In the genomic region with DNA sequence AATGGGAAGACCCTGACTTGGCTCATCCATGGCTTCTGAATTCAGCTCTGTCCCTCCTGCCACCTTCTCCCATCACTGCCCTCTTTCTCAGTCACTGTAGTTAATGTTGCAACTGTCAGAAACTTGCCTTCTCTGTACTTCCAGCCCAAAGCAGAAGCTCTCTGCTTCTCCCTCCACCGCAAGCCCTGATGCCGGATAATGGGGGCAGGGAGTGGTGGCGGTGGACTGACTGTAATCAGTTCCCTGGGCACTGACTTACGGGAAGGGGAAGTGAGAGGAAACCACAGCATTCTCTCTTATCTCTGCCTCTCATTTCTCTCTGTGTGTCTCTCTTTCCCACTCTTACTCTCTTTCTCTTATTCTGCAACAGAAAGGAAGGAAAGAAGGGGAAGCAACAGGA, we compare ENCODE assay signal across 8 cellular contexts. TPM values are rescaled to one million over a fixed set of nuclear protein-coding genes. Genes with fewer than 3 reads are reported as not detected.
A peak's percentile ranks its signal among the peaks of the same experiment; 100 is the strongest.
DNase-seq lines count a peak whose midpoint lies in the region; ATAC-seq and TF ChIP-seq lines count a peak whose summit lies in the region.

No MANE protein-coding gene starts in this region.

- no peak overlapping the region for H3K4me3 ChIP-seq in gastroesophageal sphincter
- H3K4me3 ChIP-seq in PC-3 (ENCODE audit: low read length): no peak overlapping the region

- H3K4me2 ChIP-seq in PC-3 (ENCODE audit: low read length): no peak overlapping the region

- H3F3A ChIP-seq in PC-3 (ENCODE audit: low read length, unreplicated experiment): peaks cover 4% of the 10 kb centered on the region

- H3K27me3 ChIP-seq in gastroesophageal sphincter: no peaks in the 10 kb centered on the region
- no peaks in the 10 kb centered on the region for H3K27me3 ChIP-seq in PC-3 (ENCODE audit: low read length)

- peak; percentile 49 for ATAC-seq in GM19397 (IDR thresholded peaks at IDR 0.05; ENCODE audit: unreplicated experiment)
- ATAC-seq in HG03196 (IDR thresholded peaks at IDR 0.05; ENCODE audit: unreplicated experiment): peak; percentile 73
- ATAC-seq in gastroesophageal sphincter: peak; percentile 31
- ATAC-seq in PC-3: no peak

- no peak for TF ChIP-seq EP300 in gastroesophageal sphincter (IDR thresholded peaks at IDR 0.05)

- H3K9me3 ChIP-seq in gastroesophageal sphincter: no peaks in the 10 kb centered on the region
- no peaks in the 10 kb centered on the region for H3K9me3 ChIP-seq in PC-3 (ENCODE audit: low read length)

- no TSS peak for BruUV-seq in PC-3 (replicated peaks; lab: Mats Ljungman, UMichigan)

- no peak for TF ChIP-seq POLR2A in gastroesophageal sphincter (IDR thresholded peaks at IDR 0.05)

- CTCF ChIA-PET in PC-3 (lab: Charles Lee): no interaction called here

- 51% methylated on average over 4 of the region's 4 CpGs; no CpG with 5 or more reads in 1 of the 2 donors for WGBS in gastroesophageal sphincter (ENCODE audit: low coverage in 1 of 2), 2 donors

- POLR2A ChIA-PET in PC-3 (lab: Charles Lee; ENCODE audit: unreplicated experiment): interaction anchor here (0.6 kb wide), 1 partner anchor 114 kb away, joined by 3 read pairs; no protein-coding TSS in a partner anchor

- H4K20me1 ChIP-seq in PC-3 (ENCODE audit: low read length): no peaks in the 10 kb centered on the region

- peak; percentile 59 to 65 for DNase-seq in activated CD4-positive, alpha-beta T cell treated with anti-CD3 and anti-CD28 coated beads for 4 hours
- peak; percentile 61 for DNase-seq in stimulated activated CD4-positive, alpha-beta T cell treated with anti-CD3 and anti-CD28 coated beads, Interleukin-2, amount 100 ng/mL, for 4 hours (ENCODE audit: low read depth)
- DNase-seq in PC-3 (no peak), NCI-H146 treated with DMSO at 0.1 percent for 48 hours (lab: John Stamatoyannopoulos, UW; ENCODE audit: unreplicated experiment) (no peak), NCI-H2029 treated with DMSO at 0.1 percent for 48 hours (lab: John Stamatoyannopoulos, UW) (no peak)

- peak overlapping the region in 3 of 4 donors; percentile 6 to 38 (median 19) for H3K27ac ChIP-seq in gastroesophageal sphincter
- no peak overlapping the region for H3K27ac ChIP-seq in PC-3 (ENCODE audit: low read length)

- H2AFZ ChIP-seq in PC-3 (ENCODE audit: low read length): no peak overlapping the region

- H3K36me3 ChIP-seq in gastroesophageal sphincter: peaks cover 0 to 29% of the 10 kb centered on the region in 2 donors
- H3K36me3 ChIP-seq in PC-3 (ENCODE audit: low read depth, low read length): no peaks in the 10 kb centered on the region

- no peaks in the 10 kb centered on the region for H3K79me2 ChIP-seq in PC-3 (ENCODE audit: low read length)

- H3K4me1 ChIP-seq in gastroesophageal sphincter (peaks cover 8 to 50% (median 11%) of the 10 kb centered on the region in 3 donors), PC-3 (ENCODE audit: insufficient read depth, low read length) (peaks cover 16% of the 10 kb centered on the region)

- H3K9ac ChIP-seq in PC-3 (ENCODE audit: low read length): no peak overlapping the region

- TF ChIP-seq CTCF in gastroesophageal sphincter (IDR thresholded peaks at IDR 0.05) (no peak), PC-3 (conservative IDR thresholded peaks at IDR 0.05; ENCODE audit: low read depth, low read length) (no peak)

- no peaks in the 10 kb centered on the region for H3K9me2 ChIP-seq in PC-3 (replicated peaks; ENCODE audit: low read length)

- intact Hi-C loops in PC-3 (cut with micrococcal nuclease): no loop called here

RNA-seq across cellular contexts. Expression of gene TNFSF10, which starts 10.9 kb away (rescaled TPM):
- 10 to 100 TPM; 21.5 to 32.3 (median 27.1) TPM for total RNA-seq in gastroesophageal sphincter
- total RNA-seq in PC-3 (2014; rRNA removed): 0.58 and 1.2 TPM in 2 replicates

Comparison
In these comparisons a context has a peak if more than half of its experiments do, and no peak if none do; other contexts are left out.
1. DNase-seq: peak in activated CD4-positive, alpha-beta T cell treated with anti-CD3 and anti-CD28 coated beads for 4 hours (2 of 2) and stimulated activated CD4-positive, alpha-beta T cell treated with anti-CD3 and anti-CD28 coated beads, Interleukin-2, amount 100 ng/mL, for 4 hours (single experiment); none in PC-3 (single experiment), NCI-H146 treated with DMSO at 0.1 percent for 48 hours (single experiment) and NCI-H2029 treated with DMSO at 0.1 percent for 48 hours (single experiment).
2. RNA of gene TNFSF10, which starts 10.9 kb away (total RNA-seq): 21.5 to 32.3 TPM in gastroesophageal sphincter; 0.58 to 1.2 TPM in PC-3; every median in the first group is over 10 times any median in the second.